ENCODE assay signal across 8 cellular contexts in genomic region chr19:58519355-58520256, GRCh38. TPM values are rescaled to one million over a fixed set of nuclear protein-coding genes. Genes with fewer than 3 reads are reported as not detected.
DNase-seq lines count a peak whose midpoint lies in the region; ATAC-seq and TF ChIP-seq lines count a peak whose summit lies in the region.

Gene ZBTB45 (minus strand): TSS chr19:58519810. CDS start chr19:58517673, 2,137 bp downstream.

- ATAC-seq in DND-41 (ENCODE audit: insufficient read depth, low read depth) = peak; percentile 81
- peak; percentile 75 for ATAC-seq in GM21737 (IDR thresholded peaks at IDR 0.05; ENCODE audit: unreplicated experiment)
- peak; percentile 89 for ATAC-seq in Panc1

- BruUV-seq in Panc1 (replicated peaks; lab: Mats Ljungman, UMichigan) = TSS peak; percentile 95

- H3K9me3 ChIP-seq in DND-41 (ENCODE audit: insufficient read depth, low read length, severe bottlenecking) (no peaks in the 10 kb centered on the region), Panc1 (ENCODE audit: control insufficient read depth, insufficient read depth, low read depth, low read length) (no peaks in the 10 kb centered on the region), esophagus muscularis mucosa (no peaks in the 10 kb centered on the region)

- intact Hi-C loops in Panc1 (cut with micrococcal nuclease; ENCODE audit: unreplicated experiment) (loop anchor here (1.0 kb wide), 1 partner anchor 36 kb away; the partner anchor contains the start of gene CHMP2A), esophagus muscularis mucosa (cut with DNase I) (no loop called here)

- peaks cover 26% of the 10 kb centered on the region for H3K36me3 ChIP-seq in DND-41 (ENCODE audit: insufficient read depth, low read length)
- H3K36me3 ChIP-seq in KMS-11 (ENCODE audit: insufficient read depth) = no peaks in the 10 kb centered on the region
- peaks cover 2% of the 10 kb centered on the region; the same call in 1 of the 2 replicates for H3K36me3 ChIP-seq in Panc1 (ENCODE audit: control insufficient read depth, insufficient read depth, low read length)
- peaks cover 15 to 28% (median 25%) of the 10 kb centered on the region in 4 donors for H3K36me3 ChIP-seq in esophagus muscularis mucosa

- peak; percentile 19 for TF ChIP-seq POLR2A in esophagus muscularis mucosa (IDR thresholded peaks at IDR 0.05; ENCODE audit: low read depth)

- DNase-seq in DND-41 (peak; percentile 96), Panc1 (ENCODE audit: low read depth, low spot score) (peak; percentile 95), esophagus muscularis mucosa (ENCODE audit: extremely low spot score) (peak; percentile 98), myocyte (ENCODE audit: low read depth) (peak; percentile 97)
- DNase-seq in activated T-cell treated with anti-CD3 and anti-CD28 coated beads, Interleukin-2, amount 50 U/mL, for 48 hours = peak; percentile 94 to 95
- peak; percentile 87 to 89 for DNase-seq in stimulated activated CD8-positive, alpha-beta memory T cell treated with anti-CD3 and anti-CD28 coated beads, Interleukin-7, amount 100 ng/mL, for 48 hours (ENCODE audit: extremely low read depth in 1 of 2, low read depth in 1 of 2)

- H3K79me2 ChIP-seq in DND-41 (ENCODE audit: insufficient read depth, low read length) (peaks cover 54% of the 10 kb centered on the region), KMS-11 (ENCODE audit: insufficient read depth, low read depth) (peaks cover 22% of the 10 kb centered on the region)

- H3K4me2 ChIP-seq in DND-41 (ENCODE audit: insufficient read depth, low read length) = peak within 1 kb of the TSS; percentile 90
- H3K4me2 ChIP-seq in KMS-11 = peak within 1 kb of the TSS; percentile 62

- POLR2A ChIA-PET in Panc1 (lab: Charles Lee) = interaction anchor here (0.5 to 1.6 kb wide), 4 partner anchors 9 to 157 kb away, joined by 3 to 7 read pairs (median 4); partner anchors contain the start of gene TRIM28

- H3K4me1 ChIP-seq in DND-41 (ENCODE audit: insufficient read depth, low read length) (peaks cover 52% of the 10 kb centered on the region), KMS-11 (ENCODE audit: low read depth, poor library complexity, severe bottlenecking) (peaks cover 23% of the 10 kb centered on the region), Panc1 (ENCODE audit: control insufficient read depth, insufficient read depth, low read length) (peaks cover 30% of the 10 kb centered on the region), esophagus muscularis mucosa (peaks cover 42 to 56% (median 53%) of the 10 kb centered on the region in 4 donors)

- TF ChIP-seq CTCF in DND-41 (IDR thresholded peaks at IDR 0.05; ENCODE audit: borderline replicate concordance, extremely low read depth, low read length, poor library complexity, severe bottlenecking) (peak; percentile 92), KMS-11 (conservative IDR thresholded peaks at IDR 0.05; ENCODE audit: low read depth, low read length) (peak; percentile 80), Panc1 (IDR thresholded peaks at IDR 0.05) (peak; percentile 95), esophagus muscularis mucosa (IDR thresholded peaks at IDR 0.05) (peak; percentile 67 to 76 (median 69))

- H3K27me3 ChIP-seq in DND-41 (ENCODE audit: insufficient read depth, low read length, poor library complexity) = no peaks in the 10 kb centered on the region
- no peaks in the 10 kb centered on the region for H3K27me3 ChIP-seq in KMS-11 (ENCODE audit: insufficient read depth, low read depth)
- H3K27me3 ChIP-seq in Panc1 (ENCODE audit: control insufficient read depth, insufficient read depth, low read length) = no peaks in the 10 kb centered on the region
- no peaks in the 10 kb centered on the region for H3K27me3 ChIP-seq in esophagus muscularis mucosa

- H2AFZ ChIP-seq in DND-41 (ENCODE audit: low read depth, low read length) (peak within 1 kb of the TSS; percentile 88), KMS-11 (ENCODE audit: low read depth) (peak within 1 kb of the TSS; percentile 82)

- in situ Hi-C loops in Panc1 (cut with HindIII; ENCODE audit: low pct_unique_long_range_greater_than_20kb, low sequenced_read_pairs) = no loop called here

- H3K4me3 ChIP-seq in DND-41 (ENCODE audit: low read depth in 1 of 2, low read length in 2 of 2) (peak within 1 kb of the TSS; percentile 82 to 92), KMS-11 (IDR thresholded peaks at IDR 0.05; ENCODE audit: insufficient read depth, low read depth, low read length) (no peak within 1 kb of the TSS), Panc1 (ENCODE audit: low read depth in 2 of 2, low read length in 2 of 2) (peak within 1 kb of the TSS; percentile 72 to 98), esophagus muscularis mucosa (peak within 1 kb of the TSS; percentile 76 to 96 (median 82))

- TF ChIP-seq EP300 in esophagus muscularis mucosa (IDR thresholded peaks at IDR 0.05) = no peak

- 1% methylated on average over 32 of the region's 87 CpGs for WGBS in esophagus muscularis mucosa

- peak within 1 kb of the TSS; percentile 98 for H3K9ac ChIP-seq in DND-41 (ENCODE audit: low read depth, low read length)
- H3K9ac ChIP-seq in KMS-11 = peak within 1 kb of the TSS; percentile 90

- CTCF ChIA-PET in Panc1 (lab: Charles Lee) = interaction anchor here (0.5 to 3.0 kb wide), 7 partner anchors 14 to 172 kb away, joined by 3 to 11 read pairs (median 7); partner anchors contain the start of genes CHMP2A and TRIM28

- H4K20me1 ChIP-seq in DND-41 (ENCODE audit: insufficient read depth, low read length) (peaks cover 21% of the 10 kb centered on the region), KMS-11 (ENCODE audit: insufficient read depth) (no peaks in the 10 kb centered on the region)

- H3K27ac ChIP-seq in DND-41 (ENCODE audit: low read length) (peak within 1 kb of the TSS; percentile 94), KMS-11 (peak within 1 kb of the TSS; percentile 83), Panc1 (ENCODE audit: low read length) (peak within 1 kb of the TSS; percentile 99), esophagus muscularis mucosa (replicated peaks in 1 of 4) (peak within 1 kb of the TSS; percentile 91 to 99 (median 95))

RNA-seq across cellular contexts. Expression of gene ZBTB45, which starts in this region (rescaled TPM):
- 24.7 TPM for total RNA-seq in Panc1 (2021; ENCODE audit: unreplicated experiment)
- 33.6 TPM for polyA plus RNA-seq in Panc1 (2012; ENCODE audit: insufficient read length)
- total RNA-seq in esophagus muscularis mucosa = 10 to 100 TPM in 2 of 4 donors, 1 to 10 TPM in 2; 8.8 to 20.0 (median 12.1) TPM
- 7.2 and 10.9 TPM in 2 replicates for total RNA-seq in myocyte
- polyA plus RNA-seq in myocyte (2012) = 14.1 TPM
